Comparison of ENCODE assay signal across 17 cellular contexts in the genomic region with DNA sequence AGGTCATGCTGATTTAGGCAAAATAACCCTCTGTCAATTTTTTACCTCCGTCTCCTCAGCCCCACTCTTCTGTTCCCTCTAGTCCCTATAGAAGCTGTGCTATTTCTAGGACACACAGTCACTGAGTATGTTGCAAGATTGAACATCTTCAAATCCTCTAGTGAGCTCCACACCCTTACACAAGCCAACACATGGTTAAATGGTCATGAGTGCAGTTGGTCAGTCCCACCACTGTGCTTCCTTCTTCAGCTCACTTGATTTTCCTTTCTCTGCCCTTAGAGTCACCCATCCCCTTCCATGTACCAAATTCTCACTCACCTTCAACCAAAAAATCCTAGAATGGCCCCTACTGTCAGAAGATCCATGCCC. TPM values are rescaled to one million over a fixed set of nuclear protein-coding genes. Genes with fewer than 3 reads are reported as not detected.
"Had no signal": no experiment of that assay in that cellular context is flagged by ENCODE, and none has a peak within 500 bp of the region (broad histone marks: within the 10 kb centered on the region; RNA-seq: fewer than 3 reads in every experiment).

No MANE protein-coding gene starts in this region.

- ATAC-seq: stimulated activated effector memory CD8-positive, alpha-beta T cell treated with anti-CD3 and anti-CD28 coated beads, Interleukin-12 subunit alpha, Interleukin-12 subunit beta, amount 100 ng/mL, for 72 hours; stimulated activated naive CD8-positive, alpha-beta T cell treated with anti-CD3 and anti-CD28 coated beads, Interleukin-15, amount 100 ng/mL, for 72 hours had no signal

- DNase-seq: colonic mucosa; dermis blood vessel endothelial cell; esophagus squamous epithelium; foreskin fibroblast; immature natural killer cell; left ventricle myocardium inferior; mesenchymal stem cell; midbrain; occipital lobe; pancreas; right cardiac atrium; stimulated activated CD4-positive, alpha-beta T cell treated with anti-CD3 and anti-CD28 coated beads, Interleukin-2, amount 100 ng/mL, for 48 hours; stimulated activated CD8-positive, alpha-beta memory T cell treated with anti-CD3 and anti-CD28 coated beads, Interleukin-4, amount 100 ng/mL, for 48 hours; stimulated activated naive CD8-positive, alpha-beta T cell treated with anti-CD3 and anti-CD28 coated beads, Interleukin-15, amount 100 ng/mL, for 72 hours; testis had no signal

RNA-seq across cellular contexts. Expression of a gene that starts 48.2 kb away (rescaled TPM):
- total RNA-seq: dermis blood vessel endothelial cell, smooth muscle cell had no signal
